Comparison of ENCODE assay signal across 19 cellular contexts in genomic region chrX:153908219-153908875, GRCh38. TPM values are rescaled to one million over a fixed set of nuclear protein-coding genes. Genes with fewer than 3 reads are reported as not detected.
"Had no signal": no experiment of that assay in that cellular context is flagged by ENCODE, and none has a peak within 500 bp of the region (broad histone marks: within the 10 kb centered on the region; RNA-seq: fewer than 3 reads in every experiment).

No MANE protein-coding gene starts in this region.

- H3K27ac Mint-ChIP-seq: activated CD8-positive, alpha-beta memory T cell treated with anti-CD3 and anti-CD28 coated beads, Interleukin-2, amount 10 ng/mL, durations not matched to agents 7 days and 5 days; activated naive CD4-positive, alpha-beta T cell treated with anti-CD3 and anti-CD28 coated beads for 36 hours; activated T-helper 2 cell treated with anti-CD3 and anti-CD28 coated beads, Interferon-gamma antibody, Interleukin-2, Interleukin-4, amounts not matched to agents 10 μg/mL and 5 μg/mL and 100 μg/mL, durations not matched to agents 14 hours and 24 hours and 36 hours; stimulated activated naive B cell treated with anti-CD40 and anti-IgM and Interleukin-4, amounts not matched to agents 10 μg/mL and 1 μg/mL and 100 μg/mL, for 72 hours; T-helper 17 cell had no signal

- H3K9me3 ChIP-seq: body of pancreas, esophagus muscularis mucosa, gastroesophageal sphincter, heart left ventricle, left lung, neutrophil, thoracic aorta had no signal

- H3K27ac ChIP-seq: body of pancreas, esophagus muscularis mucosa, gastroesophageal sphincter, heart left ventricle, left lung, parathyroid adenoma, thoracic aorta, VCaP had no signal

- H3K4me3 Mint-ChIP-seq: activated CD8-positive, alpha-beta memory T cell treated with anti-CD3 and anti-CD28 coated beads, Interleukin-2, amount 10 ng/mL, durations not matched to agents 7 days and 5 days; activated naive CD4-positive, alpha-beta T cell treated with anti-CD3 and anti-CD28 coated beads for 36 hours; stimulated activated naive B cell treated with anti-CD40 and anti-IgM and Interleukin-4, amounts not matched to agents 10 μg/mL and 1 μg/mL and 100 μg/mL, for 72 hours; T-helper 17 cell had no signal

- H3K4me3 ChIP-seq: body of pancreas, esophagus muscularis mucosa, gastroesophageal sphincter, heart left ventricle, left lung, thoracic aorta had no signal

- H3K27me3 ChIP-seq: body of pancreas, esophagus muscularis mucosa, gastroesophageal sphincter, left lung, neutrophil had no signal

- H3K36me3 ChIP-seq: esophagus muscularis mucosa, gastroesophageal sphincter, thoracic aorta had no signal

- H3K36me3 Mint-ChIP-seq: activated CD8-positive, alpha-beta memory T cell treated with anti-CD3 and anti-CD28 coated beads, Interleukin-2, amount 10 ng/mL, durations not matched to agents 7 days and 5 days had no signal

- H3K9me3 Mint-ChIP-seq: activated naive CD4-positive, alpha-beta T cell treated with anti-CD3 and anti-CD28 coated beads for 36 hours; activated T-helper 2 cell treated with anti-CD3 and anti-CD28 coated beads, Interferon-gamma antibody, Interleukin-2, Interleukin-4, amounts not matched to agents 10 μg/mL and 5 μg/mL and 100 μg/mL, durations not matched to agents 14 hours and 24 hours and 36 hours; stimulated activated naive B cell treated with anti-CD40 and anti-IgM and Interleukin-4, amounts not matched to agents 10 μg/mL and 1 μg/mL and 100 μg/mL, for 72 hours had no signal

- DNase-seq: activated CD8-positive, alpha-beta memory T cell treated with anti-CD3 and anti-CD28 coated beads, Interleukin-2, amount 10 ng/mL, durations not matched to agents 7 days and 5 days; activated naive CD4-positive, alpha-beta T cell treated with anti-CD3 and anti-CD28 coated beads for 36 hours; activated T-cell treated with anti-CD3 and anti-CD28 coated beads, Interleukin-2, amount 50 U/mL, for 1 hour; body of pancreas; cortex of kidney; effector CD8-positive, alpha-beta T cell; mammary epithelial cell; stimulated activated naive B cell treated with anti-CD40 and anti-IgM and Interleukin-4, amounts not matched to agents 10 μg/mL and 1 μg/mL and 100 μg/mL, for 72 hours; T-helper 17 cell had no signal

- H3K27me3 Mint-ChIP-seq: activated CD8-positive, alpha-beta memory T cell treated with anti-CD3 and anti-CD28 coated beads, Interleukin-2, amount 10 ng/mL, durations not matched to agents 7 days and 5 days; stimulated activated naive B cell treated with anti-CD40 and anti-IgM and Interleukin-4, amounts not matched to agents 10 μg/mL and 1 μg/mL and 100 μg/mL, for 72 hours; T-helper 17 cell had no signal

- H3K4me1 ChIP-seq: body of pancreas, parathyroid adenoma had no signal

RNA-seq across cellular contexts. Expression of gene AVPR2, which starts 3.9 kb away (rescaled TPM):
- total RNA-seq: activated CD8-positive, alpha-beta memory T cell treated with anti-CD3 and anti-CD28 coated beads, Interleukin-2, amount 10 ng/mL, durations not matched to agents 7 days and 5 days; activated naive CD4-positive, alpha-beta T cell treated with anti-CD3 and anti-CD28 coated beads for 36 hours; activated T-helper 2 cell treated with anti-CD3 and anti-CD28 coated beads, Interferon-gamma antibody, Interleukin-2, Interleukin-4, amounts not matched to agents 10 μg/mL and 5 μg/mL and 100 μg/mL, durations not matched to agents 14 hours and 24 hours and 36 hours; endothelial cell of umbilical vein; mammary epithelial cell; T-helper 17 cell; thoracic aorta had no signal

RNA-seq across cellular contexts. Expression of gene L1CAM, which starts 22.4 kb away (rescaled TPM):
- total RNA-seq: endothelial cell of umbilical vein had no signal

RNA-seq across cellular contexts. Expression of gene RENBP, which starts 36.1 kb away (rescaled TPM):
- total RNA-seq: mammary epithelial cell had no signal
